ENCODE assay signal across 21 cellular contexts in genomic region chr1:181592261-181592859, GRCh38.
A peak's percentile ranks its signal among the peaks of the same experiment; 100 is the strongest.
DNase-seq lines count a peak whose midpoint lies in the region; FAIRE-seq and TF ChIP-seq lines count a peak whose summit lies in the region.
"Had no signal": no experiment of that assay in that cellular context is flagged by ENCODE, and none has a peak within 500 bp of the region (broad histone marks: within the 10 kb centered on the region; RNA-seq: fewer than 3 reads in every experiment).

No MANE protein-coding gene starts in this region.

- H2BK12ac ChIP-seq in H1 (ENCODE audit: low read depth, low read length), result no peak overlapping the region

- no peak overlapping the region for H2BK15ac ChIP-seq in H1 (ENCODE audit: low read length)

- no peak overlapping the region for H3K27ac ChIP-seq in H1 (ENCODE audit: low read depth, low read length)
- H3K27ac ChIP-seq: C4-2B had no signal

- no peak for TF ChIP-seq CTCF in H1 (IDR thresholded peaks at IDR 0.05; ENCODE audit: control extremely low read depth in 1 of 3, insufficient read depth in 1 of 3, low read depth in 1 of 3, low read length in 3 of 3)
- no peak for TF ChIP-seq CTCF in nephron progenitor cell (IDR thresholded peaks at IDR 0.05)
- no peak for TF ChIP-seq CTCF in Calu3 (IDR thresholded peaks at IDR 0.05; ENCODE audit: unreplicated experiment)

- H3K4me1 ChIP-seq in H1 (replicated peaks in 1 of 4; ENCODE audit: control insufficient read depth in 3 of 4, insufficient read depth in 4 of 4, low read length in 3 of 4), result peaks cover 7 to 20% (median 10%) of the 10 kb centered on the region in 4 experiments; a peak in 6 of 7 replicates

- no peak overlapping the region for H4K8ac ChIP-seq in H1 (ENCODE audit: extremely low read depth, insufficient read depth, low read length)

- WGBS in H1 (ENCODE audit: extremely low coverage in 1 of 2, insufficient coverage in 1 of 2, insufficient read length in 1 of 2, insufficient replicate concordance in 2 of 2, low coverage in 1 of 2, low lambda C conversion rate in 2 of 2, missing lambda C conversion rate in 1 of 2), 2 experiments, result 63% methylated on average over 6 of the region's 6 CpGs; no CpG with 5 or more reads in 1 of the 2 experiments

- intact Hi-C loops in Calu3 (cut with micrococcal nuclease; ENCODE audit: unreplicated experiment), result no loop called here

- no peaks in the 10 kb centered on the region for H4K20me1 ChIP-seq in H1 (replicated peaks in 1 of 2; ENCODE audit: control insufficient read depth in 1 of 2, insufficient read depth in 2 of 2, low read length in 2 of 2)

- TF ChIP-seq EP300 in H1 (IDR thresholded peaks at IDR 0.05; ENCODE audit: borderline replicate concordance in 1 of 2, low read depth in 2 of 2, low read length in 2 of 2), result no peak

- no peaks in the 10 kb centered on the region for H3K79me1 ChIP-seq in H1 (ENCODE audit: low read depth, low read length)

- no peaks in the 10 kb centered on the region for H3K23me2 ChIP-seq in H1 (ENCODE audit: low read depth, low read length)

- H2AK5ac ChIP-seq in H1 (ENCODE audit: low read depth, low read length), result no peak overlapping the region

- H3K4ac ChIP-seq in H1 (replicated peaks; ENCODE audit: insufficient read length, low read depth, low read length), result no peak overlapping the region

- no peak overlapping the region for H3K9ac ChIP-seq in H1 (replicated peaks in 1 of 4; ENCODE audit: extremely low read depth in 1 of 4, low read depth in 3 of 4, low read length in 3 of 4)

- FAIRE-seq in H1 (lab: Jason Lieb, UNC), result no peak
- FAIRE-seq: G401.6, RCC 7860 had no signal

- no peak overlapping the region for H3K56ac ChIP-seq in H1 (replicated peaks; ENCODE audit: insufficient read length, low read depth, low read length)

- H3K27ac Mint-ChIP-seq in nephron progenitor cell (no peak overlapping the region), Calu3 (ENCODE audit: unreplicated experiment) (no peak overlapping the region)

- H3K4me2 ChIP-seq in H1 (ENCODE audit: insufficient read depth in 1 of 2, low read depth in 2 of 2, low read length in 2 of 2), result peak overlapping the region; percentile 21 to 53; a peak in 3 of 4 replicates

- peak overlapping the region; percentile 39; the same call in 1 of the 2 replicates for H2AFZ ChIP-seq in H1 (ENCODE audit: low read length)

- peaks cover 1% of the 10 kb centered on the region for H3K36me3 Mint-ChIP-seq in nephron progenitor cell (ENCODE audit: low read depth)
- no peaks in the 10 kb centered on the region for H3K36me3 Mint-ChIP-seq in Calu3 (ENCODE audit: insufficient read depth, unreplicated experiment)

- H3K18ac ChIP-seq in H1 (ENCODE audit: extremely low read depth, low read length), result peak overlapping the region; percentile 54; the same call in 1 of the 2 replicates

- BruUV-seq in Calu3 (replicated peaks; lab: Mats Ljungman, UMichigan), result no TSS peak

- no peaks in the 10 kb centered on the region for H3K9me3 ChIP-seq in H1 (ENCODE audit: insufficient read depth in 2 of 2, low read depth in 1 of 2, low read length in 1 of 2)

- H3K27me3 Mint-ChIP-seq in nephron progenitor cell (ENCODE audit: low read depth, poor library complexity) (peaks cover 8% of the 10 kb centered on the region), Calu3 (ENCODE audit: unreplicated experiment) (peaks cover 27% of the 10 kb centered on the region)

- H3K14ac ChIP-seq in H1 (ENCODE audit: insufficient read length), result no peak overlapping the region

- TF ChIP-seq POLR2A in H1 (IDR thresholded peaks at IDR 0.05; ENCODE audit: control extremely low read depth in 1 of 2, low read depth in 2 of 2, low read length in 2 of 2), result no peak

- DNase-seq in H7 (peak; percentile 59), NCI-H1417 treated with DMSO at 0.1 percent for 48 hours (lab: John Stamatoyannopoulos, UW) (peak; percentile 64), H1 (ENCODE audit: low read depth in 1 of 2, low spot score in 2 of 2) (no peak), nephron progenitor cell (peak; percentile 17), Calu3 (no peak), Kasumi-1 (lab: John Stamatoyannopoulos, UW) (no peak)
- DNase-seq in stimulated activated CD4-positive, alpha-beta T cell treated with anti-CD3 and anti-CD28 coated beads, Interleukin-1b, Interleukin-23, amount 100 ng/mL, for 48 hours, result no peak
- DNase-seq: ACHN, DMS 273 treated with DMSO at 0.1 percent for 48 hours, DND-41, KG1, MV-4-11, NCI-H1436 treated with DMSO at 0.1 percent for 48 hours, NCI-H226, NCI-H524, Right ventricle myocardium superior, SW 1271, T-helper 2 cell had no signal

- H4K5ac ChIP-seq in H1 (ENCODE audit: insufficient read length, low read depth, low read length), result no peak overlapping the region

- H3K23ac ChIP-seq in H1 (ENCODE audit: insufficient read length), result no peak overlapping the region

- no peak overlapping the region for H2BK120ac ChIP-seq in H1 (replicated peaks; ENCODE audit: low read depth, low read length)

- H3K9me3 Mint-ChIP-seq in nephron progenitor cell, result peaks cover 6% of the 10 kb centered on the region
- no peaks in the 10 kb centered on the region for H3K9me3 Mint-ChIP-seq in Calu3 (ENCODE audit: low read depth, unreplicated experiment)

- CTCF ChIA-PET in H1 (lab: Charles Lee; ENCODE audit: partially characterized antibody), result interaction anchor here (0.6 to 1.5 kb wide), 3 partner anchors 9 to 1200 kb away, joined by 3 to 5 read pairs (median 3); no protein-coding TSS in a partner anchor
- CTCF ChIA-PET in Calu3 (lab: Charles Lee), result no interaction called here

- H2BK20ac ChIP-seq in H1 (ENCODE audit: low read length), result no peak overlapping the region

- H3K79me2 ChIP-seq in H1 (ENCODE audit: control insufficient read depth in 1 of 2, insufficient read depth in 2 of 2, low read length in 2 of 2), result no peaks in the 10 kb centered on the region

- H3K27me3 ChIP-seq in H7 (ENCODE audit: control insufficient read depth, insufficient read depth, low read length), result no peaks in the 10 kb centered on the region
- H3K27me3 ChIP-seq in H1 (replicated peaks in 1 of 4; ENCODE audit: control insufficient read depth in 3 of 4, extremely low read depth in 1 of 4, insufficient read depth in 3 of 4, low read length in 3 of 4), result no peaks in the 10 kb centered on the region

- POLR2A ChIA-PET in H1 (lab: Charles Lee; ENCODE audit: partially characterized antibody), result interaction anchor here (0.6 kb wide), 1 partner anchor 794 kb away, joined by 3 read pairs; no protein-coding TSS in a partner anchor

- TF ChIP-seq RAD21 in H1 (IDR thresholded peaks at IDR 0.05 in 1 of 2, conservative IDR thresholded peaks at IDR 0.05 in 1 of 2; ENCODE audit: low read depth in 2 of 2, low read length in 2 of 2), result no peak

- H3K4me3 Mint-ChIP-seq in nephron progenitor cell (no peak overlapping the region), Calu3 (ENCODE audit: low read depth, unreplicated experiment) (no peak overlapping the region)

- H4K91ac ChIP-seq in H1 (replicated peaks; ENCODE audit: insufficient read length, low read length), result no peak overlapping the region

- H3K4me3 ChIP-seq in H7 (ENCODE audit: insufficient read depth, low read depth, low read length) (no peak overlapping the region), H1 (ENCODE audit: extremely low read depth in 1 of 4, insufficient read depth in 2 of 4, low read depth in 3 of 4, low read length in 4 of 4) (no peak overlapping the region; a peak in 1 of 8 replicates)

- H2BK5ac ChIP-seq in H1 (ENCODE audit: low read depth, low read length), result no peak overlapping the region

- H3K4me1 Mint-ChIP-seq in nephron progenitor cell, result peaks cover 15% of the 10 kb centered on the region
- no peaks in the 10 kb centered on the region for H3K4me1 Mint-ChIP-seq in Calu3 (ENCODE audit: low read depth, unreplicated experiment)

- no peaks in the 10 kb centered on the region for H3K36me3 ChIP-seq in H7 (replicated peaks; ENCODE audit: control insufficient read depth, insufficient read depth, low read length)
- no peaks in the 10 kb centered on the region for H3K36me3 ChIP-seq in H1 (ENCODE audit: control insufficient read depth in 2 of 4, insufficient read depth in 4 of 4, low read length in 3 of 4)

TF ChIP-seq in H1, 55 proteins besides CTCF, POLR2A, EP300 and RAD21:
- TF ChIP-seq YY1 (IDR thresholded peaks at IDR 0.05; ENCODE audit: low read depth, low read length) (0 out of 2 replicates have a peak, but pooled peaks have one; percentile 42), CHD1 (IDR thresholded peaks at IDR 0.05; ENCODE audit: low read depth, low read length) (no peak), ASH2L (IDR thresholded peaks at IDR 0.05; ENCODE audit: low read length) (peak; percentile 64), JUN (IDR thresholded peaks at IDR 0.05; ENCODE audit: low read depth, low read length) (no peak), EGR1 (IDR thresholded peaks at IDR 0.05; ENCODE audit: borderline replicate concordance, low read depth, low read length) (0 out of 2 replicates have a peak, but pooled peaks have one; percentile 7)

Comparison
In these comparisons a context has a peak if more than half of its experiments do, and no peak if none do; other contexts are left out.
1. DNase-seq: peak in H7 (single experiment), NCI-H1417 treated with DMSO at 0.1 percent for 48 hours (single experiment) and nephron progenitor cell (single experiment); none in H1 (0 of 2), stimulated activated CD4-positive, alpha-beta T cell treated with anti-CD3 and anti-CD28 coated beads, Interleukin-1b, Interleukin-23, amount 100 ng/mL, for 48 hours (single experiment), Calu3 (single experiment) and Kasumi-1 (0 of 2).